Comparison of ENCODE assay signal across 34 cellular contexts in genomic region chr2:14641116-14641515, GRCh38. TPM values are rescaled to one million over a fixed set of nuclear protein-coding genes. Genes with fewer than 3 reads are reported as not detected.
"Had no signal": no experiment of that assay in that cellular context is flagged by ENCODE, and none has a peak within 500 bp of the region (broad histone marks: within the 10 kb centered on the region; RNA-seq: fewer than 3 reads in every experiment).

No MANE protein-coding gene starts in this region.

- DNase-seq: activated effector memory CD4-positive, alpha-beta T cell treated with Interleukin-2 at 50 U/mL for 16 hours; activated gamma-delta T cell; activated gamma-delta T cell treated with Interleukin-2 at 50 U/mL for 16 hours; activated naive CD4-positive, alpha-beta T cell; activated naive CD4-positive, alpha-beta T cell treated with anti-CD3 and anti-CD28 coated beads for 36 hours; activated naive CD4-positive, alpha-beta T cell treated with anti-CD3 and anti-CD28 coated beads, Interleukin-2, amount 10 ng/mL, durations not matched to agents 7 days and 5 days; activated naive CD4-positive, alpha-beta T cell treated with anti-CD3 and anti-CD28 coated beads, Interleukin-2, amount 50 U/mL, for 16 hours; activated naive CD4-positive, alpha-beta T cell treated with Interleukin-2 at 50 U/mL for 16 hours; activated naive CD8-positive, alpha-beta T cell treated with anti-CD3 and anti-CD28 coated beads for 36 hours; activated naive CD8-positive, alpha-beta T cell treated with anti-CD3 and anti-CD28 coated beads, Interleukin-2, amount 10 ng/mL, durations not matched to agents 7 days and 5 days; activated naive CD8-positive, alpha-beta T cell treated with anti-CD3 and anti-CD28 coated beads, Interleukin-2, amount 50 U/mL, for 24 hours; activated T-cell treated with anti-CD3 and anti-CD28 coated beads, Interleukin-2, amount 50 U/mL, for 1 hour; activated T-cell treated with anti-CD3 and anti-CD28 coated beads, Interleukin-2, amount 50 U/mL, for 24 hours; activated T-cell treated with anti-CD3 and anti-CD28 coated beads, Interleukin-2, amount 50 U/mL, for 4 hours; activated T-cell treated with anti-CD3 and anti-CD28 coated beads, Interleukin-2, amount 50 U/mL, for 48 hours; activated T-cell treated with anti-CD3 and anti-CD28 coated beads, Interleukin-2, amount 50 U/mL, for 72 hours; adrenal gland; amniotic stem cell; amygdala; anterior cingulate cortex; aorta; body of pancreas; brain microvascular endothelial cell; central memory CD4-positive, alpha-beta T cell; cerebellar nuclear complex had no signal

- ATAC-seq: activated naive CD4-positive, alpha-beta T cell treated with anti-CD3 and anti-CD28 coated beads, Interleukin-2, amount 50 U/mL, for 72 hours; activated naive CD8-positive, alpha-beta T cell treated with anti-CD3 and anti-CD28 coated beads, Interleukin-2, amount 50 U/mL, for 24 hours; activated T-cell treated with anti-CD3 and anti-CD28 coated beads, Interleukin-2, amount 50 U/mL, for 4 hours; activated T-cell treated with anti-CD3 and anti-CD28 coated beads, Interleukin-2, amount 50 U/mL, for 72 hours; activated T-helper 17 cell treated with anti-CD3 and anti-CD28 coated beads, Interleukin-2, amount 50 U/mL, for 72 hours; body of pancreas had no signal

- H3K27me3 Mint-ChIP-seq: brain had no signal

- H3K4me3 Mint-ChIP-seq: activated naive CD4-positive, alpha-beta T cell treated with anti-CD3 and anti-CD28 coated beads for 36 hours; activated naive CD4-positive, alpha-beta T cell treated with anti-CD3 and anti-CD28 coated beads, Interleukin-2, amount 10 ng/mL, durations not matched to agents 7 days and 5 days; activated naive CD4-positive, alpha-beta T cell treated with anti-CD3 and anti-CD28 coated beads, Interleukin-2, amount 50 U/mL, for 24 hours; activated naive CD8-positive, alpha-beta T cell; activated naive CD8-positive, alpha-beta T cell treated with anti-CD3 and anti-CD28 coated beads for 36 hours; activated naive CD8-positive, alpha-beta T cell treated with anti-CD3 and anti-CD28 coated beads, Interleukin-2, amount 10 ng/mL, durations not matched to agents 7 days and 5 days; activated naive CD8-positive, alpha-beta T cell treated with anti-CD3 and anti-CD28 coated beads, Interleukin-2, amount 50 U/mL, for 24 hours; activated T-cell treated with anti-CD3 and anti-CD28 coated beads, Interleukin-2, amount 50 U/mL, for 24 hours; activated T-cell treated with anti-CD3 and anti-CD28 coated beads, Interleukin-2, amount 50 U/mL, for 4 hours; activated T-cell treated with anti-CD3 and anti-CD28 coated beads, Interleukin-2, amount 50 U/mL, for 72 hours; activated T-helper 1 cell treated with anti-CD3 and anti-CD28 coated beads, Interleukin-12 subunit alpha, Interleukin-12 subunit beta, Interleukin-2, Interleukin-4 antibody, amounts not matched to agents 30 ng/mL and 10 ng/mL and 1 ng/mL, durations not matched to agents 14 hours and 24 hours and 36 hours; activated T-helper 17 cell treated with anti-CD3 and anti-CD28 coated beads, Interleukin-2, amount 50 U/mL, for 72 hours; brain; central memory CD8-positive, alpha-beta T cell had no signal

- H3K27ac Mint-ChIP-seq: activated naive CD4-positive, alpha-beta T cell treated with anti-CD3 and anti-CD28 coated beads for 36 hours; activated naive CD4-positive, alpha-beta T cell treated with anti-CD3 and anti-CD28 coated beads, Interleukin-2, amount 10 ng/mL, durations not matched to agents 7 days and 5 days; activated naive CD4-positive, alpha-beta T cell treated with anti-CD3 and anti-CD28 coated beads, Interleukin-2, amount 50 U/mL, for 24 hours; activated naive CD4-positive, alpha-beta T cell treated with anti-CD3 and anti-CD28 coated beads, Interleukin-2, amount 50 U/mL, for 72 hours; activated naive CD8-positive, alpha-beta T cell; activated naive CD8-positive, alpha-beta T cell treated with anti-CD3 and anti-CD28 coated beads for 36 hours; activated naive CD8-positive, alpha-beta T cell treated with anti-CD3 and anti-CD28 coated beads, Interleukin-2, amount 10 ng/mL, durations not matched to agents 7 days and 5 days; activated naive CD8-positive, alpha-beta T cell treated with anti-CD3 and anti-CD28 coated beads, Interleukin-2, amount 50 U/mL, for 24 hours; activated T-cell treated with anti-CD3 and anti-CD28 coated beads, Interleukin-2, amount 50 U/mL, for 24 hours; activated T-cell treated with anti-CD3 and anti-CD28 coated beads, Interleukin-2, amount 50 U/mL, for 72 hours; activated T-helper 1 cell treated with anti-CD3 and anti-CD28 coated beads, Interleukin-12 subunit alpha, Interleukin-12 subunit beta, Interleukin-2, Interleukin-4 antibody, amounts not matched to agents 30 ng/mL and 10 ng/mL and 1 ng/mL, durations not matched to agents 14 hours and 24 hours and 36 hours; activated T-helper 17 cell treated with anti-CD3 and anti-CD28 coated beads, Interleukin-2, amount 50 U/mL, for 72 hours; activated T-helper 2 cell treated with anti-CD3 and anti-CD28 coated beads, Interferon-gamma antibody, Interleukin-2, Interleukin-4, amounts not matched to agents 10 μg/mL and 5 μg/mL and 100 μg/mL, durations not matched to agents 14 hours and 24 hours and 36 hours; brain had no signal

- H3K4me1 Mint-ChIP-seq: activated naive CD4-positive, alpha-beta T cell treated with anti-CD3 and anti-CD28 coated beads, Interleukin-2, amount 10 ng/mL, durations not matched to agents 7 days and 5 days; activated naive CD4-positive, alpha-beta T cell treated with anti-CD3 and anti-CD28 coated beads, Interleukin-2, amount 50 U/mL, for 24 hours; activated naive CD8-positive, alpha-beta T cell treated with anti-CD3 and anti-CD28 coated beads for 36 hours; activated naive CD8-positive, alpha-beta T cell treated with anti-CD3 and anti-CD28 coated beads, Interleukin-2, amount 10 ng/mL, durations not matched to agents 7 days and 5 days; activated naive CD8-positive, alpha-beta T cell treated with anti-CD3 and anti-CD28 coated beads, Interleukin-2, amount 50 U/mL, for 24 hours; activated T-helper 17 cell treated with anti-CD3 and anti-CD28 coated beads, Interleukin-2, amount 50 U/mL, for 72 hours; central memory CD8-positive, alpha-beta T cell had no signal

- H3K9me3 Mint-ChIP-seq: activated naive CD4-positive, alpha-beta T cell treated with anti-CD3 and anti-CD28 coated beads for 36 hours; activated naive CD4-positive, alpha-beta T cell treated with anti-CD3 and anti-CD28 coated beads, Interleukin-2, amount 10 ng/mL, durations not matched to agents 7 days and 5 days; activated naive CD8-positive, alpha-beta T cell treated with anti-CD3 and anti-CD28 coated beads for 36 hours; activated naive CD8-positive, alpha-beta T cell treated with anti-CD3 and anti-CD28 coated beads, Interleukin-2, amount 10 ng/mL, durations not matched to agents 7 days and 5 days; activated T-cell treated with anti-CD3 and anti-CD28 coated beads, Interleukin-2, amount 50 U/mL, for 24 hours; activated T-cell treated with anti-CD3 and anti-CD28 coated beads, Interleukin-2, amount 50 U/mL, for 4 hours; activated T-cell treated with anti-CD3 and anti-CD28 coated beads, Interleukin-2, amount 50 U/mL, for 72 hours; activated T-helper 1 cell treated with anti-CD3 and anti-CD28 coated beads, Interleukin-12 subunit alpha, Interleukin-12 subunit beta, Interleukin-2, Interleukin-4 antibody, amounts not matched to agents 30 ng/mL and 10 ng/mL and 1 ng/mL, durations not matched to agents 14 hours and 24 hours and 36 hours; activated T-helper 2 cell treated with anti-CD3 and anti-CD28 coated beads, Interferon-gamma antibody, Interleukin-2, Interleukin-4, amounts not matched to agents 10 μg/mL and 5 μg/mL and 100 μg/mL, durations not matched to agents 14 hours and 24 hours and 36 hours; central memory CD8-positive, alpha-beta T cell had no signal

- H3K36me3 Mint-ChIP-seq: activated naive CD4-positive, alpha-beta T cell treated with anti-CD3 and anti-CD28 coated beads, Interleukin-2, amount 10 ng/mL, durations not matched to agents 7 days and 5 days; activated naive CD4-positive, alpha-beta T cell treated with anti-CD3 and anti-CD28 coated beads, Interleukin-2, amount 50 U/mL, for 24 hours; activated naive CD8-positive, alpha-beta T cell; activated naive CD8-positive, alpha-beta T cell treated with anti-CD3 and anti-CD28 coated beads for 36 hours; activated naive CD8-positive, alpha-beta T cell treated with anti-CD3 and anti-CD28 coated beads, Interleukin-2, amount 10 ng/mL, durations not matched to agents 7 days and 5 days; brain had no signal

RNA-seq across cellular contexts. Expression of gene LRATD1, which starts 8.6 kb away (rescaled TPM):
- total RNA-seq: activated naive CD4-positive, alpha-beta T cell treated with anti-CD3 and anti-CD28 coated beads for 36 hours; activated naive CD4-positive, alpha-beta T cell treated with anti-CD3 and anti-CD28 coated beads, Interleukin-2, amount 50 U/mL, for 72 hours; activated naive CD8-positive, alpha-beta T cell treated with anti-CD3 and anti-CD28 coated beads for 36 hours; activated naive CD8-positive, alpha-beta T cell treated with anti-CD3 and anti-CD28 coated beads, Interleukin-2, amount 10 ng/mL, durations not matched to agents 7 days and 5 days; activated T-cell treated with anti-CD3 and anti-CD28 coated beads, Interleukin-2, amount 50 U/mL, for 72 hours; activated T-helper 1 cell treated with anti-CD3 and anti-CD28 coated beads, Interleukin-12 subunit alpha, Interleukin-12 subunit beta, Interleukin-2, Interleukin-4 antibody, amounts not matched to agents 30 ng/mL and 10 ng/mL and 1 ng/mL, durations not matched to agents 14 hours and 24 hours and 36 hours; activated T-helper 17 cell treated with anti-CD3 and anti-CD28 coated beads, Interleukin-2, amount 50 U/mL, for 72 hours; activated T-helper 2 cell treated with anti-CD3 and anti-CD28 coated beads, Interferon-gamma antibody, Interleukin-2, Interleukin-4, amounts not matched to agents 10 μg/mL and 5 μg/mL and 100 μg/mL, durations not matched to agents 14 hours and 24 hours and 36 hours; chondrocyte had no signal
